17 cellular contexts compared by ENCODE assay signal in the genomic region with DNA sequence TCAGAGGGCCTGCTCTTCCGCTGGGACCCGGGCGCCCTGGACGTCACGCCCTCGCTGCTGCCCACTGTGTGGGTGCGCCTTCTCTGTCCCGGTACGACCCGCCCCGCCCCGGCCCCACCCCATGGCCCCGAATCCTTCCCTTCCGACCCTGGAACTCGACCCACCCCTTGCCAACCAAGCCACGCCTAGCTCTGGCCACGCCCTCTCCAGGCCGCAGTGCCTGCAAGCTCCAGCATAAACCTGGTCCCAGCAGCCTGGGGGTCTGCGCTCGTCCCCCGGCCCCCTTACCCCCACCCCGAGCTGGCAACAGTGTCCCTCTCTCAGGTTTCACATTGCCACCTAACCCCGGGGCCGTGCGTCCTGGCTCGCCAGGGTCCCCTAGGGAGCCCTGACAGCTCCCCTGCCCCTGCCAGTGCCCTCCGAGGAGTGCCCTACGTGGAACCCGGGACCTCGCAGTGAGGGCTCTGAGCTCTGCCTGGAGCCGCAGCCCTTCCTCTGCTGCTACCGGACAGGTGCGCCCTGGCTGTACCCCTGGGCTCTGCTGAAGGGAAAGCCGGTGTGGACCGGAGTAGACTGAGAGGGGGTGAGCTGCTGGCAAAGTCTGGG. TPM values are rescaled to one million over a fixed set of nuclear protein-coding genes. Genes with fewer than 3 reads are reported as not detected.
A peak's percentile ranks its signal among the peaks of the same experiment; 100 is the strongest.
DNase-seq lines count a peak whose midpoint lies in the region; ATAC-seq, FAIRE-seq and TF ChIP-seq lines count a peak whose summit lies in the region.
"Had no signal": no experiment of that assay in that cellular context is flagged by ENCODE, and none has a peak within 500 bp of the region (broad histone marks: within the 10 kb centered on the region; RNA-seq: fewer than 3 reads in every experiment).

No MANE protein-coding gene starts in this region.

- no peak for TF ChIP-seq POLR2A in H1 (IDR thresholded peaks at IDR 0.05; ENCODE audit: control extremely low read depth in 1 of 2, low read depth in 2 of 2, low read length in 2 of 2)

- no peak overlapping the region for H2BK12ac ChIP-seq in H1 (ENCODE audit: low read depth, low read length)

- no peak overlapping the region for H2BK5ac ChIP-seq in H1 (ENCODE audit: low read depth, low read length)

- 33% methylated on average over 33 of the region's 35 CpGs for WGBS in HUES64
- 77% methylated on average over 13 of the region's 35 CpGs; no CpG with 5 or more reads in 1 of the 2 experiments for WGBS in H1 (ENCODE audit: extremely low coverage in 1 of 2, insufficient coverage in 1 of 2, insufficient read length in 1 of 2, insufficient replicate concordance in 2 of 2, low coverage in 1 of 2, low lambda C conversion rate in 2 of 2, missing lambda C conversion rate in 1 of 2), 2 experiments

- H2BK20ac ChIP-seq in H1 (ENCODE audit: low read length): no peak overlapping the region

- CTCF ChIA-PET in H1 (lab: Charles Lee; ENCODE audit: partially characterized antibody): interaction anchor here (0.6 to 6.6 kb wide), 13 partner anchors 9 to 413 kb away, joined by 3 to 35 read pairs (median 4); no protein-coding TSS in a partner anchor
- CTCF ChIA-PET in A673 (lab: Charles Lee): no interaction called here

- H2AK5ac ChIP-seq in H1 (ENCODE audit: low read depth, low read length): no peak overlapping the region

- peak overlapping the region; percentile 51 to 75 for H3K4me2 ChIP-seq in H1 (ENCODE audit: insufficient read depth in 1 of 2, low read depth in 2 of 2, low read length in 2 of 2)

- BruUV-seq in A673 (replicated peaks; lab: Mats Ljungman, UMichigan): no TSS peak

- peaks cover 15% of the 10 kb centered on the region for H3K4me1 ChIP-seq in ES-I3 (ENCODE audit: insufficient read depth, low read length)
- H3K4me1 ChIP-seq in HUES64 (ENCODE audit: insufficient read depth, low read length): peaks cover 4% of the 10 kb centered on the region; the same call in 1 of the 2 replicates
- peaks cover 0 to 16% (median 15%) of the 10 kb centered on the region in 4 experiments; a peak in 6 of 7 replicates for H3K4me1 ChIP-seq in H1 (replicated peaks in 1 of 4; ENCODE audit: control insufficient read depth in 3 of 4, insufficient read depth in 4 of 4, low read length in 3 of 4)
- H3K4me1 ChIP-seq in mucosa of descending colon (ENCODE audit: low read depth): peaks cover 3% of the 10 kb centered on the region
- peaks cover 8% of the 10 kb centered on the region for H3K4me1 ChIP-seq in A673 (ENCODE audit: insufficient read depth, low read length, poor library complexity, severe bottlenecking)
- H3K4me1 ChIP-seq: lower lobe of right lung, pancreas had no signal

- POLR2A ChIA-PET in H1 (lab: Charles Lee; ENCODE audit: partially characterized antibody) (interaction anchor here (0.6 to 2.2 kb wide), 4 partner anchors 12 to 237 kb away, joined by 3 to 9 read pairs (median 3); no protein-coding TSS in a partner anchor), A673 (lab: Charles Lee; ENCODE audit: low non-redundant PET) (no interaction called here)

- peak in 1 of 2 experiments; percentile 92 for DNase-seq in H1 (ENCODE audit: low read depth in 1 of 2, low spot score in 2 of 2)
- DNase-seq in mucosa of descending colon: peak; percentile 74 to 87 (median 79)
- DNase-seq in NCI-H2196 (lab: John Stamatoyannopoulos, UW; ENCODE audit: unreplicated experiment): no peak
- no peak for DNase-seq in NCI-H2107 (lab: John Stamatoyannopoulos, UW)
- no peak for DNase-seq in A673 (ENCODE audit: low spot score)
- DNase-seq: activated gamma-delta T cell, cerebellar nuclear complex, foreskin fibroblast, HFFc6, lower lobe of right lung, NCI-H524, stomach had no signal

- H3K27ac ChIP-seq in HUES64 (ENCODE audit: low read depth, low read length) (no peak overlapping the region), H1 (ENCODE audit: low read depth, low read length) (no peak overlapping the region), A673 (ENCODE audit: low read depth, low read length, poor library complexity, severe bottlenecking) (no peak overlapping the region)
- H3K27ac ChIP-seq: lower lobe of right lung, pancreas, stomach had no signal

- no peak overlapping the region for H3K14ac ChIP-seq in H1 (ENCODE audit: insufficient read length)

- H2BK15ac ChIP-seq in H1 (ENCODE audit: low read length): no peak overlapping the region

- peak; percentile 84 for ATAC-seq in mucosa of descending colon
- no peak for ATAC-seq in HG02970 (IDR thresholded peaks at IDR 0.05; ENCODE audit: low FRiP score, unreplicated experiment)
- ATAC-seq: lower lobe of right lung had no signal

- no peaks in the 10 kb centered on the region for H3K9me3 ChIP-seq in ES-I3 (ENCODE audit: control insufficient read depth, insufficient read depth, low read length)
- no peaks in the 10 kb centered on the region for H3K9me3 ChIP-seq in HUES64 (ENCODE audit: insufficient read depth, low read depth, low read length)
- H3K9me3 ChIP-seq in H1 (ENCODE audit: insufficient read depth in 2 of 2, low read depth in 1 of 2, low read length in 1 of 2): peaks cover 0 to 4% of the 10 kb centered on the region in 2 experiments; a peak in 2 of 4 replicates
- no peaks in the 10 kb centered on the region for H3K9me3 ChIP-seq in mucosa of descending colon
- H3K9me3 ChIP-seq in A673 (ENCODE audit: low read depth, low read length, poor library complexity, severe bottlenecking): no peaks in the 10 kb centered on the region
- H3K9me3 ChIP-seq: lower lobe of right lung, pancreas, stomach had no signal

- H3K27me3 ChIP-seq in HUES64 (ENCODE audit: insufficient read depth, low read length) (peaks cover 37% of the 10 kb centered on the region), H1 (replicated peaks in 1 of 4; ENCODE audit: control insufficient read depth in 3 of 4, extremely low read depth in 1 of 4, insufficient read depth in 3 of 4, low read length in 3 of 4) (peaks cover 10 to 33% (median 25%) of the 10 kb centered on the region in 4 experiments), A673 (replicated peaks; ENCODE audit: insufficient read depth, low read depth, low read length, poor library complexity) (no peaks in the 10 kb centered on the region)

- no peak overlapping the region for H2BK120ac ChIP-seq in H1 (replicated peaks; ENCODE audit: low read depth, low read length)

- no peaks in the 10 kb centered on the region for H3K79me2 ChIP-seq in H1 (ENCODE audit: control insufficient read depth in 1 of 2, insufficient read depth in 2 of 2, low read length in 2 of 2)

- H3K18ac ChIP-seq in H1 (ENCODE audit: extremely low read depth, low read length): no peak overlapping the region

- H4K91ac ChIP-seq in H1 (replicated peaks; ENCODE audit: insufficient read length, low read length): no peak overlapping the region

- intact Hi-C loops in mucosa of descending colon (cut with DNase I, micrococcal nuclease): no loop called here
- intact Hi-C loops in A673 (cut with micrococcal nuclease; ENCODE audit: unreplicated experiment): no loop called here

- H3K4me3 ChIP-seq in HUES64 (ENCODE audit: low read length) (peak overlapping the region; percentile 45), H1 (ENCODE audit: extremely low read depth in 1 of 4, insufficient read depth in 2 of 4, low read depth in 3 of 4, low read length in 4 of 4) (peak overlapping the region; percentile 29 to 59 (median 29); a peak in 6 of 8 replicates), mucosa of descending colon (no peak overlapping the region), A673 (ENCODE audit: low read depth, low read length, poor library complexity, severe bottlenecking) (no peak overlapping the region)
- H3K4me3 ChIP-seq: lower lobe of right lung had no signal

- FAIRE-seq in H1 (lab: Jason Lieb, UNC): no peak
- FAIRE-seq: D721Med, pancreas had no signal

- no peak for TF ChIP-seq CTCF in H1 (IDR thresholded peaks at IDR 0.05; ENCODE audit: control extremely low read depth in 1 of 3, insufficient read depth in 1 of 3, low read depth in 1 of 3, low read length in 3 of 3)
- TF ChIP-seq CTCF in mucosa of descending colon (IDR thresholded peaks at IDR 0.05): no peak
- TF ChIP-seq CTCF in A673 (conservative IDR thresholded peaks at IDR 0.05; ENCODE audit: low read depth, low read length): no peak

- no peaks in the 10 kb centered on the region for H3K79me1 ChIP-seq in H1 (ENCODE audit: low read depth, low read length)

- H3K9ac ChIP-seq in ES-I3 (ENCODE audit: low read depth, low read length) (peak overlapping the region; percentile 44; the same call in 1 of the 2 replicates), HUES64 (ENCODE audit: low read depth, low read length) (no peak overlapping the region; the same call in 1 of the 2 replicates), H1 (replicated peaks in 1 of 4; ENCODE audit: extremely low read depth in 1 of 4, low read depth in 3 of 4, low read length in 3 of 4) (no peak overlapping the region; a peak in 1 of 7 replicates)

- peaks cover 0 to under 1% of the 10 kb centered on the region in 2 experiments for H4K20me1 ChIP-seq in H1 (replicated peaks in 1 of 2; ENCODE audit: control insufficient read depth in 1 of 2, insufficient read depth in 2 of 2, low read length in 2 of 2)

- no peak overlapping the region for H3K23ac ChIP-seq in H1 (ENCODE audit: insufficient read length)

- H3K4ac ChIP-seq in H1 (replicated peaks; ENCODE audit: insufficient read length, low read depth, low read length): no peak overlapping the region

- H4K5ac ChIP-seq in H1 (ENCODE audit: insufficient read length, low read depth, low read length): no peak overlapping the region

- no peak overlapping the region for H4K8ac ChIP-seq in H1 (ENCODE audit: extremely low read depth, insufficient read depth, low read length)

- H3K56ac ChIP-seq in H1 (replicated peaks; ENCODE audit: insufficient read length, low read depth, low read length): no peak overlapping the region

- H3K36me3 ChIP-seq in ES-I3 (ENCODE audit: insufficient read depth, low read length): no peaks in the 10 kb centered on the region
- no peaks in the 10 kb centered on the region for H3K36me3 ChIP-seq in HUES64 (ENCODE audit: insufficient read depth, low read length)
- peaks cover 0 to 3% (median 0%) of the 10 kb centered on the region in 4 experiments; a peak in 1 of 8 replicates for H3K36me3 ChIP-seq in H1 (ENCODE audit: control insufficient read depth in 2 of 4, insufficient read depth in 4 of 4, low read length in 3 of 4)
- H3K36me3 ChIP-seq in mucosa of descending colon (ENCODE audit: low read depth): no peaks in the 10 kb centered on the region
- no peaks in the 10 kb centered on the region for H3K36me3 ChIP-seq in A673 (ENCODE audit: insufficient read depth, low read length, poor library complexity, severe bottlenecking)
- H3K36me3 ChIP-seq: lower lobe of right lung, pancreas, stomach had no signal

- H2AFZ ChIP-seq in H1 (ENCODE audit: low read length): no peak overlapping the region

- peaks cover 13% of the 10 kb centered on the region; the same call in 1 of the 2 replicates for H3K23me2 ChIP-seq in H1 (ENCODE audit: low read depth, low read length)

- TF ChIP-seq EP300 in H1 (IDR thresholded peaks at IDR 0.05; ENCODE audit: borderline replicate concordance in 1 of 2, low read depth in 2 of 2, low read length in 2 of 2): no peak

- no peak for TF ChIP-seq RAD21 in H1 (IDR thresholded peaks at IDR 0.05 in 1 of 2, conservative IDR thresholded peaks at IDR 0.05 in 1 of 2; ENCODE audit: low read depth in 2 of 2, low read length in 2 of 2)

RNA-seq across cellular contexts. Expression of gene ADGRD2, which starts 3.4 kb away (rescaled TPM):
- polyA plus RNA-seq in HUES64 (2013, experiment 1 of 2): not detected
- polyA plus RNA-seq in HUES64 (2013, experiment 2 of 2): not detected
- total RNA-seq in H1 (2021; fragmentation: NEBNext Ultra II Directional; extraction: Animal tissue kit (Norgen Biotek cat#: 25700)): 1.1 and 1.4 TPM in 2 replicates
- 0.41 and 1.2 TPM in 2 replicates for polyA plus RNA-seq in H1 (2011; rRNA removed)
- 0.97 TPM for polyA plus RNA-seq in H1 (2011; cell fraction: cytosol; rRNA removed)
- polyA plus RNA-seq in H1 (2011; cell fraction: nucleus; rRNA removed): 6.4 TPM
- 0.18 to 1.4 TPM (median 0.68 TPM) in 4 replicates for polyA plus RNA-seq in H1 (2012, experiment 1 of 2)
- 0.13 TPM for polyA plus RNA-seq in H1 (2012, experiment 2 of 2)
- 0.36 TPM for polyA plus RNA-seq in H1 (2013, experiment 1 of 2)
- 0.42 TPM for polyA plus RNA-seq in H1 (2013, experiment 2 of 2)
- polyA minus RNA-seq in H1 (2011; rRNA and poly(A)+ RNA removed): 0.32 and 2.0 TPM in 2 replicates
- 2.3 TPM for polyA minus RNA-seq in H1 (2011; cell fraction: cytosol; rRNA and poly(A)+ RNA removed)
- polyA minus RNA-seq in H1 (2011; cell fraction: nucleus; rRNA and poly(A)+ RNA removed): 4.8 TPM
- not detected for total RNA-seq in mucosa of descending colon
- total RNA-seq in A673 (2021): not detected in 2 replicates
- total RNA-seq: HFFc6, lower lobe of right lung, pancreas, stomach had no signal
- polyA plus RNA-seq: stomach had no signal

RNA-seq across cellular contexts. Expression of gene PSMB7, which starts 38.4 kb away (rescaled TPM):
- polyA plus RNA-seq in HUES64 (2013, experiment 1 of 2): 225 TPM
- 205 TPM for polyA plus RNA-seq in HUES64 (2013, experiment 2 of 2)
- 219 and 222 TPM in 2 replicates for total RNA-seq in H1 (2021; fragmentation: NEBNext Ultra II Directional; extraction: Animal tissue kit (Norgen Biotek cat#: 25700))
- 213 and 357 TPM in 2 replicates for polyA plus RNA-seq in H1 (2011; rRNA removed)
- 297 TPM for polyA plus RNA-seq in H1 (2011; cell fraction: cytosol; rRNA removed)
- polyA plus RNA-seq in H1 (2011; cell fraction: nucleus; rRNA removed): 129 TPM
- 339 to 357 TPM (median 351 TPM) in 4 replicates for polyA plus RNA-seq in H1 (2012, experiment 1 of 2)
- polyA plus RNA-seq in H1 (2012, experiment 2 of 2): 227 TPM
- polyA plus RNA-seq in H1 (2013, experiment 1 of 2): 173 TPM
- polyA plus RNA-seq in H1 (2013, experiment 2 of 2): 175 TPM
- 273 and 298 TPM in 2 replicates for polyA minus RNA-seq in H1 (2011; rRNA and poly(A)+ RNA removed)
- 106 TPM for polyA minus RNA-seq in H1 (2011; cell fraction: cytosol; rRNA and poly(A)+ RNA removed)
- polyA minus RNA-seq in H1 (2011; cell fraction: nucleus; rRNA and poly(A)+ RNA removed): 89.9 TPM
- total RNA-seq in mucosa of descending colon (100 to 1,000 TPM in 1 of 3 donors, 10 to 100 TPM in 2; 83.6 to 120 (median 92.3) TPM), A673 (2021) (355 and 380 TPM in 2 replicates)

RNA-seq across cellular contexts. Expression of gene NR5A1, which starts 53.5 kb away (rescaled TPM):
- polyA plus RNA-seq in HUES64 (2013, experiment 1 of 2): not detected
- polyA plus RNA-seq in HUES64 (2013, experiment 2 of 2): not detected
- 0.42 and 0.58 TPM in 2 replicates for total RNA-seq in H1 (2021; fragmentation: NEBNext Ultra II Directional; extraction: Animal tissue kit (Norgen Biotek cat#: 25700))
- 0.29 and 0.74 TPM in 2 replicates for polyA plus RNA-seq in H1 (2011; rRNA removed)
- 0.34 TPM for polyA plus RNA-seq in H1 (2011; cell fraction: cytosol; rRNA removed)
- polyA plus RNA-seq in H1 (2011; cell fraction: nucleus; rRNA removed): 0.37 TPM
- polyA plus RNA-seq in H1 (2012, experiment 1 of 2): 0.27 to 0.74 TPM (median 0.45 TPM) in 3 of 4 replicates, not detected in the other
- polyA plus RNA-seq in H1 (2012, experiment 2 of 2): 0.16 TPM
- 0.22 TPM for polyA plus RNA-seq in H1 (2013, experiment 1 of 2)
- polyA plus RNA-seq in H1 (2013, experiment 2 of 2): 0.17 TPM
- 0.47 and 0.90 TPM in 2 replicates for polyA minus RNA-seq in H1 (2011; rRNA and poly(A)+ RNA removed)
- polyA minus RNA-seq in H1 (2011; cell fraction: cytosol; rRNA and poly(A)+ RNA removed): not detected
- polyA minus RNA-seq in H1 (2011; cell fraction: nucleus; rRNA and poly(A)+ RNA removed): 0.30 TPM
- under 1 TPM in 1 of 3 donors, not detected in 2; 0.12 TPM for total RNA-seq in mucosa of descending colon
- not detected in 2 replicates for total RNA-seq in A673 (2021)
- total RNA-seq: HFFc6, lower lobe of right lung, stomach had no signal

Comparison
In these comparisons a context has a peak if more than half of its experiments do, and no peak if none do; other contexts are left out.
1. H3K4me3 ChIP-seq: peak in HUES64 (single experiment) and H1 (4 of 4); none in mucosa of descending colon (single experiment) and A673 (single experiment).
2. DNase-seq: peak in mucosa of descending colon (3 of 3); none in NCI-H2196 (single experiment), NCI-H2107 (single experiment) and A673 (single experiment).